8 cellular contexts compared by ENCODE assay signal in the genomic region with DNA sequence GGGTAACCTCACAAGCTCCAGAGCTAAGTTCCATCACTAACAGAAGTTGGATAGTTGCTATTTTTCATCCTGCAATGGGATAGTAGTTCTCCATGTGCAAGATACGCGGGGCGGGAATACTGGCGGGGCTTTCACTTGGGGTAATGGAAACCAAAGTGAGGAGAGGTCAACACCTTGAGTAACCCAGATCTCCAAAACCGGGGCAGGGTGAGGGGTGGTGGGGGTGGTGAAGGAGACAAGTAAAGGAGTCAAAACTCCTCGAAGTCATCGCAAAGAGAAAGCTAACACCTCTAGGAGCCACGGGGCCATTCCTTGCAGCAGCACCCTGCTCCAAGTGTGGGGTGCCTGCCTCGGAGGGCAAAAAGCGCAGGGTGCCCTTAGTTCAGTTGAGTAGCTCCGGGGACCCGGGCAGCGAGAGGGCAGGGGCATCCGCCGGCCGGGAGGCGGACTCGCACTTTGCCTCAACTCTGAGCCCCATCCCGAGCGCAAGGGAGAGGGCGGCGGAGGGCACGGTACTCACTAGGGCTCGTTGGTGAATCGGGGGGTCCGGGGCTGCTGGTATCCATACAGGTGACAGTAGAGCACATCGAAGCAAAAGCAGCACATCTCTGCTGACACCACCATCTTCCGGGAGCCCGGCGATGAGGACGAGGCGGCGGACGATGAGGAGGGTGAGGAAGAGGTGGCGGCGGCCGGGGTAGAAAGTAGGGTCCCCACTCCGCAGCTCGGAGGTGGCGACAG. TPM values are rescaled to one million over a fixed set of nuclear protein-coding genes. Genes with fewer than 3 reads are reported as not detected.
DNase-seq lines count a peak whose midpoint lies in the region; ATAC-seq and TF ChIP-seq lines count a peak whose summit lies in the region.

No MANE protein-coding gene starts in this region.

- H3K27ac Mint-ChIP-seq in WTC11 = no peak overlapping the region
- peak overlapping the region; percentile 77 for H3K27ac Mint-ChIP-seq in chondrocyte (ENCODE audit: unreplicated experiment)

- H3K4me1 Mint-ChIP-seq in WTC11 (peaks cover 65% of the 10 kb centered on the region), chondrocyte (ENCODE audit: low read depth) (peaks cover 28% of the 10 kb centered on the region)

- POLR2A ChIA-PET in WTC11 (lab: Charles Lee) = interaction anchor here (0.6 kb wide), 1 partner anchor 595 kb away, joined by 3 read pairs; no protein-coding TSS in a partner anchor

- CTCF ChIA-PET in WTC11 (lab: Charles Lee) = interaction anchor here (1.7 kb wide), 1 partner anchor 101 kb away, joined by 3 read pairs; no protein-coding TSS in a partner anchor

- H3K27me3 Mint-ChIP-seq in WTC11 (ENCODE audit: low read depth) = no peaks in the 10 kb centered on the region
- no peaks in the 10 kb centered on the region for H3K27me3 Mint-ChIP-seq in chondrocyte (ENCODE audit: low read depth)

- H3K4me3 ChIP-seq in AG10803 (ENCODE audit: low read length) (peak overlapping the region; percentile 77), right lobe of liver (peak overlapping the region; percentile 58 to 71 (median 66))

- H3K36me3 Mint-ChIP-seq in WTC11 = no peaks in the 10 kb centered on the region
- no peaks in the 10 kb centered on the region for H3K36me3 Mint-ChIP-seq in chondrocyte (ENCODE audit: low read depth)

- DNase-seq in AG10803 (ENCODE audit: low read depth) (no peak), GM19238 (ENCODE audit: insufficient read length, low spot score) (peak; percentile 5), WTC11 (ENCODE audit: low spot score) (peak; percentile 15), chondrocyte (ENCODE audit: low spot score) (peak; percentile 92), right lobe of liver (peak; percentile 33 to 57 (median 49)), GDM1 (lab: John Stamatoyannopoulos, UW) (no peak)
- peak in 2 of 3 donors; percentile 0 to 12 for DNase-seq in stimulated activated CD4-positive, alpha-beta T cell treated with anti-CD3 and anti-CD28 coated beads, TNF-alpha, amount 100 ng/mL, for 48 hours (ENCODE audit: low read depth in 3 of 3)

- TF ChIP-seq POLR2A in right lobe of liver (IDR thresholded peaks at IDR 0.05) = no peak

- 20% methylated on average over 11 of the region's 40 CpGs for WGBS in right lobe of liver (ENCODE audit: insufficient coverage, low coverage, low lambda C conversion rate, missing lambda C conversion rate)

- peak; percentile 11 for ATAC-seq in HG03378 (IDR thresholded peaks at IDR 0.05; ENCODE audit: unreplicated experiment)
- ATAC-seq in WTC11 = peak; percentile 28
- ATAC-seq in right lobe of liver = peak; percentile 47 to 59 (median 54)

- H3K9me3 ChIP-seq in right lobe of liver = no peaks in the 10 kb centered on the region

- H3K4me3 Mint-ChIP-seq in WTC11 (peak overlapping the region; percentile 86), chondrocyte (ENCODE audit: unreplicated experiment) (peak overlapping the region; percentile 87)

- intact Hi-C loops in right lobe of liver (cut with DNase I) = no loop called here

- no peak for TF ChIP-seq CTCF in AG10803 (conservative IDR thresholded peaks at IDR 0.05; ENCODE audit: low read length)
- no peak for TF ChIP-seq CTCF in WTC11 (IDR thresholded peaks at IDR 0.05)
- no peak for TF ChIP-seq CTCF in chondrocyte (IDR thresholded peaks at IDR 0.05)
- TF ChIP-seq CTCF in right lobe of liver (IDR thresholded peaks at IDR 0.05) = no peak

- no peaks in the 10 kb centered on the region for H3K9me3 Mint-ChIP-seq in WTC11
- H3K9me3 Mint-ChIP-seq in chondrocyte (ENCODE audit: low read depth) = no peaks in the 10 kb centered on the region

- no peaks in the 10 kb centered on the region for H3K27me3 ChIP-seq in right lobe of liver

- no peaks in the 10 kb centered on the region for H3K36me3 ChIP-seq in right lobe of liver

- no peaks in the 10 kb centered on the region for H3K4me1 ChIP-seq in right lobe of liver

- H3K27ac ChIP-seq in right lobe of liver = peak overlapping the region; percentile 72 to 75 (median 74)

TF ChIP-seq in WTC11, 78 proteins besides CTCF, POLR2A, EP300 and RAD21:
- TF ChIP-seq ZBTB21 (CRISPR knock-in tag; IDR thresholded peaks at IDR 0.05; ENCODE audit: borderline replicate concordance) (no peak), TEAD1 (CRISPR knock-in tag; IDR thresholded peaks at IDR 0.05) (no peak), PRRX2 (CRISPR knock-in tag; IDR thresholded peaks at IDR 0.05) (no peak), GABPB1 (CRISPR knock-in tag; IDR thresholded peaks at IDR 0.05) (no peak)
- TF ChIP-seq, protein P1, sequence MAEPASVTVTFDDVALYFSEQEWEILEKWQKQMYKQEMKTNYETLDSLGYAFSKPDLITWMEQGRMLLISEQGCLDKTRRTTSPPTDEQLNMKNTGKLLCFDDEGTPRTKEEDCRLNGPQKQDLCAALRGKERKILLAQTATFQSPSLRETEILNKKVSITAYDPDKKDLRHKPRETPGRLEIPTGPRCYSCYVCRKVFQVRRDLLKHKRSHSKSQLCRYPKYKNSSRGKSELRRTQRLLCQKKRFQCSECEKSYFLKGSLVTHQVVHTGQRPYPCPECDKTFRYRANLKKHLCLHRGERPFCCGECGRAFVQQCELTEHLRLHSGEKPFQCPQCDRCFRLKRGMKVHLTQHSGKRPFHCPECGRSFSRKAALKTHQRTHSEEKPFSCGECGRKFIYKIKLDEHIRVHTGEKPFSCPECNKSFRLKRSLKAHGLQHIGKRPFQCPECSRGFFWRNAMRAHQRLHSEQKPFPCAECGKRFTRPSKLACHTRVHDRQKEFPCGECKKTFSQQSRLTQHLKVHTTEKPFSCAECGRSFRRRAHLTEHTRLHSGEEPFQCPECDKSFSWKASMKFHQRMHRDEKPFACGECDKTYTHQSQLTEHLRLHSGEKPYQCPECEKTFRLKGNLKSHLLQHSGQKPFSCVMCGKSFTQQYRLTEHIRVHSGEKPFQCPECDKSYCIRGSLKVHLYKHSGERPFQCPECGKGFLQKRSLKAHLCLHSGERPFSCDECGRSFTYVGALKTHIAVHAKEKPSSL (CRISPR knock-in tag; conservative IDR thresholded peaks at IDR 0.05) = no peak
- TF ChIP-seq, protein P2, sequence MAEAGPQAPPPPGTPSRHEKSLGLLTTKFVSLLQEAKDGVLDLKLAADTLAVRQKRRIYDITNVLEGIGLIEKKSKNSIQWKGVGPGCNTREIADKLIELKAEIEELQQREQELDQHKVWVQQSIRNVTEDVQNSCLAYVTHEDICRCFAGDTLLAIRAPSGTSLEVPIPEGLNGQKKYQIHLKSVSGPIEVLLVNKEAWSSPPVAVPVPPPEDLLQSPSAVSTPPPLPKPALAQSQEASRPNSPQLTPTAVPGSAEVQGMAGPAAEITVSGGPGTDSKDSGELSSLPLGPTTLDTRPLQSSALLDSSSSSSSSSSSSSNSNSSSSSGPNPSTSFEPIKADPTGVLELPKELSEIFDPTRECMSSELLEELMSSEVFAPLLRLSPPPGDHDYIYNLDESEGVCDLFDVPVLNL (CRISPR knock-in tag; IDR thresholded peaks at IDR 0.05; ENCODE audit: borderline replicate concordance, low read depth) = no peak
- TF ChIP-seq, protein P3, sequence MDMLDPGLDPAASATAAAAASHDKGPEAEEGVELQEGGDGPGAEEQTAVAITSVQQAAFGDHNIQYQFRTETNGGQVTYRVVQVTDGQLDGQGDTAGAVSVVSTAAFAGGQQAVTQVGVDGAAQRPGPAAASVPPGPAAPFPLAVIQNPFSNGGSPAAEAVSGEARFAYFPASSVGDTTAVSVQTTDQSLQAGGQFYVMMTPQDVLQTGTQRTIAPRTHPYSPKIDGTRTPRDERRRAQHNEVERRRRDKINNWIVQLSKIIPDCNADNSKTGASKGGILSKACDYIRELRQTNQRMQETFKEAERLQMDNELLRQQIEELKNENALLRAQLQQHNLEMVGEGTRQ (CRISPR knock-in tag; IDR thresholded peaks at IDR 0.05) = no peak
TF ChIP-seq in WTC11: peak in this region for 0.

RNA-seq across cellular contexts. Expression of a gene that starts 0.6 kb away (rescaled TPM):
- total RNA-seq in WTC11 (2021) (13.6 to 18.1 TPM (median 14.5 TPM) in 3 replicates), chondrocyte (16.5 to 17.9 TPM (median 17.8 TPM) in 3 replicates), right lobe of liver (1 to 10 TPM; 3.1 to 3.9 (median 3.4) TPM)

RNA-seq across cellular contexts. Expression of a gene that starts 41.4 kb away (rescaled TPM):
- 0.07 to 0.24 TPM (median 0.11 TPM) in 3 replicates for total RNA-seq in WTC11 (2021)
- 0.20 to 0.33 TPM in 2 of 3 replicates, not detected in the other for total RNA-seq in chondrocyte
- total RNA-seq in right lobe of liver = under 1 TPM in 4 of 6 experiments, not detected in 2; 0.09 to 0.29 (median 0.14) TPM

Comparison
In these comparisons a context has a peak if more than half of its experiments do, and no peak if none do; other contexts are left out.
1. DNase-seq: peak in GM19238 (single experiment), WTC11 (single experiment), chondrocyte (single experiment), right lobe of liver (3 of 3) and stimulated activated CD4-positive, alpha-beta T cell treated with anti-CD3 and anti-CD28 coated beads, TNF-alpha, amount 100 ng/mL, for 48 hours (2 of 3); none in AG10803 (single experiment) and GDM1 (single experiment).
2. Peak in every context shown above with its lines, with median percentiles within 50 percentile points of each other: ATAC-seq.